Comparison of ENCODE assay signal across 7 cellular contexts in the genomic region with DNA sequence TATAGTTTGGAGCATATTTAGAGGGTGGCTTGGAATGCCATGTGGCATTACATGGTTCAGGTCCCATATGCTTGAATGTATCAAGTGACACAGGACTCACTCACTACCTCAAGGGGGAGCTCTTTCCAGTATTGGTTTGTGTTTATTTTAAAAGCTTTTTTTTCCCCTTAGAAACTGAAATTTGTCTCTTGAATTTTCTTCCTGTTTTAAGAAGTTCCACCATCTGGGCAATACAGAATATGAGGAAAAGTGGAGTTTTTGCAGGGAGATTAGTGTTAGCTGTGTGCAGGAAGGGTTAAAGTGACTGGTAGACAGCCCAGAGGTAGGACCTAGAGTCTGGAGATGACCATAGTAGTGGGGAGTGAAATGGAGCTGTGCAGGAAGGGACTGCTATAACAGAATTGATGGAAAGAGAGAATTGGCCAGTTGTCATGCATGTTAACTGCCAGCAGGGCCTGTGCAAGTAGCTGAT. TPM values are rescaled to one million over a fixed set of nuclear protein-coding genes. Genes with fewer than 3 reads are reported as not detected.
DNase-seq lines count a peak whose midpoint lies in the region; ATAC-seq and TF ChIP-seq lines count a peak whose summit lies in the region.

No MANE protein-coding gene starts in this region.

- no peak overlapping the region for H3K27ac Mint-ChIP-seq in stimulated activated memory B cell treated with anti-CD40 and anti-IgM and Interleukin-4, amounts not matched to agents 10 μg/mL and 1 μg/mL and 100 μg/mL, for 72 hours

- intact Hi-C loops in spleen (cut with DNase I; ENCODE audit: low total_unique reads) = no loop called here

- peaks cover 13% of the 10 kb centered on the region for H3K36me3 ChIP-seq in SK-N-MC (ENCODE audit: insufficient read depth, low read length)
- peaks cover 0 to 25% (median 0%) of the 10 kb centered on the region in 6 donors for H3K36me3 ChIP-seq in spleen

- H3K27me3 ChIP-seq in spleen (replicated peaks in 1 of 7) = no peaks in the 10 kb centered on the region

- no peaks in the 10 kb centered on the region for H3K9me3 ChIP-seq in SK-N-MC (ENCODE audit: low read depth, low read length)
- H3K9me3 ChIP-seq in spleen = no peaks in the 10 kb centered on the region

- peaks cover 28% of the 10 kb centered on the region for H3K36me3 Mint-ChIP-seq in stimulated activated memory B cell treated with anti-CD40 and anti-IgM and Interleukin-4, amounts not matched to agents 10 μg/mL and 1 μg/mL and 100 μg/mL, for 72 hours

- H3K4me1 Mint-ChIP-seq in stimulated activated memory B cell treated with anti-CD40 and anti-IgM and Interleukin-4, amounts not matched to agents 10 μg/mL and 1 μg/mL and 100 μg/mL, for 72 hours = peaks cover 33% of the 10 kb centered on the region

- peak in 9 of 11 experiments; percentile 18 to 64 (median 48) for TF ChIP-seq CTCF in spleen (IDR thresholded peaks at IDR 0.05 in 8 of 11, conservative IDR thresholded peaks at IDR 0.05 in 3 of 11)

- H3K4me1 ChIP-seq in spleen = peaks cover 4 to 46% (median 26%) of the 10 kb centered on the region in 6 donors

- no peaks in the 10 kb centered on the region for H3K9me3 Mint-ChIP-seq in stimulated activated memory B cell treated with anti-CD40 and anti-IgM and Interleukin-4, amounts not matched to agents 10 μg/mL and 1 μg/mL and 100 μg/mL, for 72 hours

- H3K4me3 ChIP-seq in SK-N-MC (no peak overlapping the region), spleen (no peak overlapping the region)

- peak; percentile 43 for ATAC-seq in HG03342 (IDR thresholded peaks at IDR 0.05; ENCODE audit: unreplicated experiment)
- no peak for ATAC-seq in stimulated activated memory B cell treated with anti-CD40 and anti-IgM and Interleukin-4, amounts not matched to agents 10 μg/mL and 1 μg/mL and 100 μg/mL, for 72 hours

- H3K9ac ChIP-seq in SK-N-MC (ENCODE audit: insufficient read length) = no peak overlapping the region

- DNase-seq in EH (ENCODE audit: low read depth) = peak; percentile 50
- DNase-seq in SK-N-MC (ENCODE audit: low read depth, low spot score) = peak; percentile 40
- DNase-seq in glomerular endothelial cell (ENCODE audit: extremely low read depth, low read depth, low spot score) = peak; percentile 22
- no peak for DNase-seq in spleen
- no peak for DNase-seq in activated effector memory CD4-positive, alpha-beta T cell treated with anti-CD3 and anti-CD28 coated beads, Interleukin-2, amount 50 U/mL, for 16 hours

- TF ChIP-seq POLR2A in spleen (IDR thresholded peaks at IDR 0.05) = no peak

- H3K27ac ChIP-seq in SK-N-MC = no peak overlapping the region
- no peak overlapping the region for H3K27ac ChIP-seq in spleen

- H3K27me3 Mint-ChIP-seq in stimulated activated memory B cell treated with anti-CD40 and anti-IgM and Interleukin-4, amounts not matched to agents 10 μg/mL and 1 μg/mL and 100 μg/mL, for 72 hours = no peaks in the 10 kb centered on the region

- no peak overlapping the region for H3K4me3 Mint-ChIP-seq in stimulated activated memory B cell treated with anti-CD40 and anti-IgM and Interleukin-4, amounts not matched to agents 10 μg/mL and 1 μg/mL and 100 μg/mL, for 72 hours

RNA-seq across cellular contexts. Expression of gene CTNNA1, which starts 36.6 kb away (rescaled TPM):
- 386 and 444 TPM in 2 replicates for total RNA-seq in glomerular endothelial cell
- total RNA-seq in spleen = 100 to 1,000 TPM; 153 to 313 (median 205) TPM
- polyA plus RNA-seq in spleen = 10 to 100 TPM; 26.7 to 59.7 (median 27.7) TPM

Comparison
In these comparisons a context has a peak if more than half of its experiments do, and no peak if none do; other contexts are left out.
1. DNase-seq: peak in EH (single experiment), SK-N-MC (single experiment) and glomerular endothelial cell (single experiment); none in spleen (single experiment) and activated effector memory CD4-positive, alpha-beta T cell treated with anti-CD3 and anti-CD28 coated beads, Interleukin-2, amount 50 U/mL, for 16 hours (single experiment).